10 cellular contexts compared by ENCODE assay signal in the genomic region with DNA sequence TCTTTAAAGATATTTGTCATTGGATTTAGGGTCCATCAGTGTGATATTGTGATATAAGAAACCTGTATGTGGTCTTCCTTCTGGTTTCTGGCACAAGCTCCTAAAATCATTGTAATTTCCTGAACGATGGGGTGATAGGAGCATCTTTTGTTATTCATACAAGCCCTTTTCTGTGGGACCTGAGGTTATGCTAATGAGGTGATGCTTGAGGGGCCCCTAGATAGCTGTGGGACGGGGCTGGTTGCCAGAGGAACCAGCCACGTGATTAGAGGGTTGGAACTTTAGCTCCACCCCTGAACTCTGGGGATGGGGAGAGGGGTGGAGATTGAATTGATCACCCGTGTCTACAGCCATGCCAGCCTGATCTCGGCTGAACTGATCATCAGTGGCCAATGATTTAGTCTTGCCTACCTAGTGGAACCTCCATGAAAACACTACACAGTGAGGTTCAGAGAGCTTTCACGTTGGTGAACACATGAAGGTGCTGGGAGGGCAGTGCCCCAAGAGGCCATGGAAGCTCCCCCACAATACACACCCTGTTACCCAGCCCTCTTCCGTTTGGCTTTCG.
DNase-seq lines count a peak whose midpoint lies in the region; ATAC-seq, FAIRE-seq and TF ChIP-seq lines count a peak whose summit lies in the region.
"Had no signal": no experiment of that assay in that cellular context is flagged by ENCODE, and none has a peak within 500 bp of the region (broad histone marks: within the 10 kb centered on the region; RNA-seq: fewer than 3 reads in every experiment).

No MANE protein-coding gene starts in this region.

- DNase-seq in WTC11 (ENCODE audit: low spot score) = peak; percentile 62
- DNase-seq in K562 (ENCODE audit: extremely low read depth in 1 of 4, low spot score in 3 of 4) = peak; percentile 60 to 96 (median 72)
- peak; percentile 42 for DNase-seq in stimulated activated CD4-positive, alpha-beta T cell treated with anti-CD3 and anti-CD28 coated beads, Interleukin-12 subunit alpha, Interleukin-12 subunit beta, amount 100 ng/mL, for 4 hours
- DNase-seq in NCI-H2107 (lab: John Stamatoyannopoulos, UW) = no peak
- no peak for DNase-seq in kidney tubule cell (ENCODE audit: low spot score)
- DNase-seq: DMS153 had no signal

- H3K4me1 ChIP-seq in DOHH2 (ENCODE audit: control insufficient read depth, low read length) = peaks cover 85% of the 10 kb centered on the region
- H3K4me1 ChIP-seq in K562 (replicated peaks in 1 of 2; ENCODE audit: control insufficient read depth in 2 of 2, insufficient read depth in 2 of 2, low read length in 2 of 2) = peaks cover 23 to 41% of the 10 kb centered on the region in 2 experiments

- TF ChIP-seq POLR2A in K562 (conservative IDR thresholded peaks at IDR 0.05) = no peak

- BruUV-seq in K562 (replicated peaks; lab: Mats Ljungman, UMichigan) = no TSS peak

- in situ Hi-C loops in K562 (cut with MboI) = no loop called here

- no peaks in the 10 kb centered on the region for H3K27me3 ChIP-seq in DOHH2 (ENCODE audit: control insufficient read depth, low read length)
- no peaks in the 10 kb centered on the region for H3K27me3 ChIP-seq in K562 (ENCODE audit: control insufficient read depth in 2 of 2, insufficient read depth in 2 of 2, low read length in 2 of 2)

- peaks cover 22% of the 10 kb centered on the region for H4K20me1 ChIP-seq in DOHH2 (ENCODE audit: control insufficient read depth, insufficient read depth, low read depth, low read length)
- H4K20me1 ChIP-seq in K562 (replicated peaks; ENCODE audit: control insufficient read depth, insufficient read depth, low read length) = peaks cover 55% of the 10 kb centered on the region

- H3K9me3 ChIP-seq in DOHH2 (ENCODE audit: control insufficient read depth, insufficient read depth, low read length) (peaks cover 4% of the 10 kb centered on the region; the same call in 1 of the 2 replicates), K562 (replicated peaks; ENCODE audit: control insufficient read depth, insufficient read depth, low read depth, low read length) (peaks cover 8% of the 10 kb centered on the region)

- intact Hi-C loops in K562 (cut with micrococcal nuclease) = no loop called here

- H3K27ac ChIP-seq in DOHH2 (ENCODE audit: low read depth, low read length) (peak overlapping the region; percentile 49), K562 (ENCODE audit: extremely low read depth, low read depth, low read length) (no peak overlapping the region)

- peaks cover 25% of the 10 kb centered on the region for H3K36me3 ChIP-seq in DOHH2 (ENCODE audit: control insufficient read depth, low read length)
- peaks cover 20% of the 10 kb centered on the region; the same call in 2 of the 3 replicates for H3K36me3 ChIP-seq in K562 (ENCODE audit: control insufficient read depth, insufficient read depth, low read length)

- H3K36me3 Mint-ChIP-seq in WTC11 = peaks cover 11% of the 10 kb centered on the region

- no peak overlapping the region for H2AFZ ChIP-seq in K562 (ENCODE audit: low read depth, low read length)

- WGBS in K562 (ENCODE audit: insufficient coverage, low coverage, missing lambda C conversion rate) = 36% methylated on average over 8 of the region's 8 CpGs

- H3K4me3 ChIP-seq in DOHH2 (ENCODE audit: low read length) (peak overlapping the region; percentile 57), K562 (no peak overlapping the region)
- H3K4me3 ChIP-seq: lung had no signal

- H3K4me1 Mint-ChIP-seq in WTC11 = peaks cover 88% of the 10 kb centered on the region

- H3K9ac ChIP-seq in K562 (ENCODE audit: insufficient read depth in 1 of 2, low read depth in 2 of 2, low read length in 2 of 2) = peak overlapping the region in 1 of 2 experiments; percentile 12; a peak in 1 of 4 replicates

- H3K4me2 ChIP-seq in DOHH2 (ENCODE audit: low read length) (peak overlapping the region; percentile 81), K562 (ENCODE audit: insufficient read depth, low read length) (peak overlapping the region; percentile 4; the same call in 1 of the 2 replicates)

- POLR2A ChIA-PET in WTC11 (lab: Charles Lee) = interaction anchor here (0.6 to 2.2 kb wide), 9 partner anchors 9 to 87 kb away, joined by 3 to 7 read pairs (median 3); a partner anchor contains a TSS
- POLR2A ChIA-PET in K562 (lab: Yijun Ruan, JAX) = interaction anchor here (0.6 to 13.0 kb wide), 22 partner anchors 9 to 328 kb away, joined by 3 to 351 read pairs (median 6); a partner anchor contains a TSS

- H3K79me2 ChIP-seq in DOHH2 (ENCODE audit: control insufficient read depth, low read length) (peaks cover 99% of the 10 kb centered on the region), K562 (ENCODE audit: control insufficient read depth, insufficient read depth, low read length) (peaks cover 88% of the 10 kb centered on the region)

- peak; percentile 20 for TF ChIP-seq CTCF in DOHH2 (IDR thresholded peaks at IDR 0.05; ENCODE audit: low read depth, low read length, poor library complexity, severe bottlenecking)
- no peak for TF ChIP-seq CTCF in WTC11 (IDR thresholded peaks at IDR 0.05)
- TF ChIP-seq CTCF in K562 (IDR thresholded peaks at IDR 0.05 in 2 of 3, conservative IDR thresholded peaks at IDR 0.05 in 1 of 3; ENCODE audit: insufficient read depth in 2 of 3, low read depth in 1 of 3, low read length in 3 of 3) = no peak

- H3K27me3 Mint-ChIP-seq in WTC11 (ENCODE audit: low read depth) = no peaks in the 10 kb centered on the region

- H3F3A ChIP-seq in DOHH2 (ENCODE audit: control insufficient read depth, insufficient read depth) = no peaks in the 10 kb centered on the region; the same call in 1 of the 2 replicates

- no peaks in the 10 kb centered on the region for H3K9me2 ChIP-seq in DOHH2 (replicated peaks; ENCODE audit: control insufficient read depth, low read length)

- H3K27ac Mint-ChIP-seq in WTC11 = peak overlapping the region; percentile 100

- TF ChIP-seq EP300 in K562 (IDR thresholded peaks at IDR 0.05; ENCODE audit: low read length) = no peak

- H3K4me3 Mint-ChIP-seq in WTC11 = peak overlapping the region; percentile 61

- H3K9me3 Mint-ChIP-seq in WTC11 = peaks cover 4% of the 10 kb centered on the region; the same call in 1 of the 2 replicates

- ATAC-seq in WTC11 (peak; percentile 80), K562 (peak; percentile 65), HG02610 (IDR thresholded peaks at IDR 0.05; ENCODE audit: unreplicated experiment) (no peak), SK-N-SH treated with all-trans-retinoic acid at 6 μM for 48 hours (no peak)

- TF ChIP-seq RAD21 in K562 (CRISPR knock-in tag; conservative IDR thresholded peaks at IDR 0.05 in 1 of 2, IDR thresholded peaks at IDR 0.05 in 1 of 2) = no peak

- CTCF ChIA-PET in WTC11 (lab: Charles Lee) = interaction anchor here (0.6 to 3.4 kb wide), 22 partner anchors 9 to 1005 kb away, joined by 3 to 30 read pairs (median 4); a partner anchor contains a TSS
- CTCF ChIA-PET in K562 (lab: Yijun Ruan, JAX; ENCODE audit: low intra/inter-chr PET ratio) = interaction anchor here (2.0 kb wide), 1 partner anchor 64 kb away, joined by 9 read pairs; no protein-coding TSS in a partner anchor

- H3K9me1 ChIP-seq in K562 (ENCODE audit: control insufficient read depth, insufficient read depth, low read length) = peaks cover 51% of the 10 kb centered on the region

- no peak for FAIRE-seq in K562 (lab: Jason Lieb, UNC)

TF ChIP-seq in WTC11, 78 proteins besides CTCF, POLR2A, EP300 and RAD21:
- TF ChIP-seq, protein P1, sequence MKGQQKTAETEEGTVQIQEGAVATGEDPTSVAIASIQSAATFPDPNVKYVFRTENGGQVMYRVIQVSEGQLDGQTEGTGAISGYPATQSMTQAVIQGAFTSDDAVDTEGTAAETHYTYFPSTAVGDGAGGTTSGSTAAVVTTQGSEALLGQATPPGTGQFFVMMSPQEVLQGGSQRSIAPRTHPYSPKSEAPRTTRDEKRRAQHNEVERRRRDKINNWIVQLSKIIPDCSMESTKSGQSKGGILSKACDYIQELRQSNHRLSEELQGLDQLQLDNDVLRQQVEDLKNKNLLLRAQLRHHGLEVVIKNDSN (CRISPR knock-in tag; IDR thresholded peaks at IDR 0.05) = peak; percentile 89
- no peak for TF ChIP-seq ZNF232 (CRISPR knock-in tag; IDR thresholded peaks at IDR 0.05)

TF ChIP-seq in K562, 482 proteins besides CTCF, POLR2A, EP300 and RAD21 (continues in another document):
- no peak for TF ChIP-seq L3MBTL2 (IDR thresholded peaks at IDR 0.05)
- TF ChIP-seq, protein P2, sequence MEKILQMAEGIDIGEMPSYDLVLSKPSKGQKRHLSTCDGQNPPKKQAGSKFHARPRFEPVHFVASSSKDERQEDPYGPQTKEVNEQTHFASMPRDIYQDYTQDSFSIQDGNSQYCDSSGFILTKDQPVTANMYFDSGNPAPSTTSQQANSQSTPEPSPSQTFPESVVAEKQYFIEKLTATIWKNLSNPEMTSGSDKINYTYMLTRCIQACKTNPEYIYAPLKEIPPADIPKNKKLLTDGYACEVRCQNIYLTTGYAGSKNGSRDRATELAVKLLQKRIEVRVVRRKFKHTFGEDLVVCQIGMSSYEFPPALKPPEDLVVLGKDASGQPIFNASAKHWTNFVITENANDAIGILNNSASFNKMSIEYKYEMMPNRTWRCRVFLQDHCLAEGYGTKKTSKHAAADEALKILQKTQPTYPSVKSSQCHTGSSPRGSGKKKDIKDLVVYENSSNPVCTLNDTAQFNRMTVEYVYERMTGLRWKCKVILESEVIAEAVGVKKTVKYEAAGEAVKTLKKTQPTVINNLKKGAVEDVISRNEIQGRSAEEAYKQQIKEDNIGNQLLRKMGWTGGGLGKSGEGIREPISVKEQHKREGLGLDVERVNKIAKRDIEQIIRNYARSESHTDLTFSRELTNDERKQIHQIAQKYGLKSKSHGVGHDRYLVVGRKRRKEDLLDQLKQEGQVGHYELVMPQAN (IDR thresholded peaks at IDR 0.05; ENCODE audit: borderline replicate concordance) = no peak
- TF ChIP-seq NELFE (IDR thresholded peaks at IDR 0.05; ENCODE audit: insufficient read depth, insufficient read length) = no peak

TF ChIP-seq in SK-N-SH treated with all-trans-retinoic acid at 6 μM for 48 hours, 23 proteins besides CTCF, POLR2A, EP300 and RAD21 (continues in another document):
- TF ChIP-seq PPARA (CRISPR knock-in tag; IDR thresholded peaks at IDR 0.05; ENCODE audit: borderline replicate concordance) (no peak), ARNTL (CRISPR knock-in tag; IDR thresholded peaks at IDR 0.05; ENCODE audit: borderline replicate concordance, low read depth) (no peak), OSR1 (CRISPR knock-in tag; IDR thresholded peaks at IDR 0.05) (no peak), ZNF70 (CRISPR knock-in tag; IDR thresholded peaks at IDR 0.05) (no peak), CSDC2 (CRISPR knock-in tag; IDR thresholded peaks at IDR 0.05) (no peak), SNAI2 (CRISPR knock-in tag; IDR thresholded peaks at IDR 0.05) (no peak)

Comparison
In these comparisons a context has a peak if more than half of its experiments do, and no peak if none do; other contexts are left out.
1. ATAC-seq: peak in WTC11 (single experiment) and K562 (single experiment); none in HG02610 (single experiment) and SK-N-SH treated with all-trans-retinoic acid at 6 μM for 48 hours (single experiment).
2. DNase-seq: peak in WTC11 (single experiment), K562 (4 of 4) and stimulated activated CD4-positive, alpha-beta T cell treated with anti-CD3 and anti-CD28 coated beads, Interleukin-12 subunit alpha, Interleukin-12 subunit beta, amount 100 ng/mL, for 4 hours (single experiment); none in NCI-H2107 (single experiment) and kidney tubule cell (single experiment).